15 cellular contexts compared by ENCODE assay signal in the genomic region with DNA sequence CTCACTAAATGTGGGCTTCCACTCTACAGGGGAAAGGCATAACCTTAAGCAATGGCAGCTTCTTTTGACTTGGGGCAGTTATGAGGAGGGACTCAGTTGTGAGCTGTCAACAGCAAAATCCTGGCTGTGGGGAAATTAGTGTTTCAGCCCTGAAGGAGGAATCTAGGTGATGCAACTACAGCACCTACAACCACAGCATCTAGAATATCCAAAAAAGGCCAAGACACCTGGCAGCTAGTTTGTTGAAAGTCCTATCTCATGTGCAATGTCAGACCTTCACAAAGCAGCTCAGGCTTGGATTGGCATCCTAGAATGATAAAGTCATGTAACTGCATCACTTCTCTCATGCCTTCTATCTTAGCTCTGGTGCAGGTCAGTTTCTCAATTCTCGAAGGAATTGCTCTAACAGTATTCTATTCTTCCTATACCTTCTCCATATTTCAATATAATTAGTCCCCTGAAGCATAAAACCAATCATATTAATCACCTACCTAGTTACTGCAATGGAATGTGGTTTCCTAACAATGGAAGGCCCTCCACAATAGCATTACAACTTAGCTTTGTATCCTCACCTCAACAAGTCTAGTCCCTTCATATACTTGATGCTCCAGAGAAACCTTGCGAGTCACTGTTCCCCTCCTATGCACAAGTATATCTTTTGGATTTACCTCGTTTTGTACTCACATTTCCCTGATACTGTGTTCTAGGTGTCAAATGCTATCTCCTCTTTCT.
"Had no signal": no experiment of that assay in that cellular context is flagged by ENCODE, and none has a peak within 500 bp of the region (broad histone marks: within the 10 kb centered on the region; RNA-seq: fewer than 3 reads in every experiment).

No MANE protein-coding gene starts in this region.

- H3K9me3 Mint-ChIP-seq: central memory CD8-positive, alpha-beta T cell; naive thymus-derived CD8-positive, alpha-beta T cell; type B pancreatic cell had no signal

- H3K27ac Mint-ChIP-seq: progenitor cell of endocrine pancreas, type B pancreatic cell, WTC11 had no signal

- H3K27me3 ChIP-seq: right lobe of liver had no signal

- H3K9me3 ChIP-seq: mucosa of descending colon, right lobe of liver had no signal

- H3K36me3 ChIP-seq: right lobe of liver had no signal

- H3K27ac ChIP-seq: right lobe of liver had no signal

- DNase-seq: activated naive CD4-positive, alpha-beta T cell; activated T-cell treated with anti-CD3 and anti-CD28 coated beads, Interleukin-2, amount 50 U/mL, for 72 hours; hypothalamus; left cardiac atrium; mucosa of descending colon; naive thymus-derived CD8-positive, alpha-beta T cell; occipital lobe; right lobe of liver; stimulated activated CD4-positive, alpha-beta T cell treated with anti-CD3 and anti-CD28 coated beads, Interleukin-1b, Interleukin-23, amount 100 ng/mL, for 48 hours; stimulated activated naive CD4-positive, alpha-beta T cell had no signal

- ATAC-seq: mucosa of descending colon; naive thymus-derived CD8-positive, alpha-beta T cell; right lobe of liver; WTC11 had no signal

- H3K4me3 Mint-ChIP-seq: central memory CD8-positive, alpha-beta T cell; naive thymus-derived CD8-positive, alpha-beta T cell; type B pancreatic cell; WTC11 had no signal

- H3K36me3 Mint-ChIP-seq: naive thymus-derived CD8-positive, alpha-beta T cell; type B pancreatic cell had no signal

- H3K4me3 ChIP-seq: lung, mucosa of descending colon, right lobe of liver had no signal

- H3K27me3 Mint-ChIP-seq: central memory CD8-positive, alpha-beta T cell; naive thymus-derived CD8-positive, alpha-beta T cell had no signal
